Comparison of ENCODE assay signal across 24 cellular contexts in the genomic region with DNA sequence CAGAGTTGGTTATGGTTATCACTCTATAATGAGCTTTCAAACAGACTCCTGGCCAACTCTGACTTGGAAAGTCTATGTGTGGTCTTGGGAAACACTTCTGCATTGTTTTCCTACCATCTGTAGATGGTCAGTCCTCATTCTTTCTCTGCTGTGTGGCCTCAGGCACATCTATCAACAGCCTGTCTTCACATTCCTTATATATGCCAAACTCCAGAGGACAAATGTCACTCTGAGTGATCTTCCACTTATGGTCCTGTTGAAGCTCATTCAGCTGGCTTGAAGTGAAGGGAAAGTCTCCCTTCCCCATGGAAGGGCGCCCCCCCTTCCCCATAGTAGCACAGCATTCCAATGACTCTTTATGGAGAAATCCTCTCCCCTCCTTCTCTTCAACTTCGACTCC. TPM values are rescaled to one million over a fixed set of nuclear protein-coding genes. Genes with fewer than 3 reads are reported as not detected.
DNase-seq lines count a peak whose midpoint lies in the region; ATAC-seq, FAIRE-seq and TF ChIP-seq lines count a peak whose summit lies in the region.
"Had no signal": no experiment of that assay in that cellular context is flagged by ENCODE, and none has a peak within 500 bp of the region (broad histone marks: within the 10 kb centered on the region; RNA-seq: fewer than 3 reads in every experiment).

No MANE protein-coding gene starts in this region.

- no peaks in the 10 kb centered on the region for H3K27me3 Mint-ChIP-seq in stimulated activated naive CD8-positive, alpha-beta T cell treated with anti-CD3 and anti-CD28 coated beads, Interleukin-15, Interleukin-2, amounts not matched to agents 100 ng/mL and 50 ng/mL, for 24 hours
- no peaks in the 10 kb centered on the region for H3K27me3 Mint-ChIP-seq in activated CD4-positive, alpha-beta memory T cell treated with anti-CD3 and anti-CD28 coated beads, Interleukin-2, amount 10 ng/mL, durations not matched to agents 7 days and 5 days

- DNase-seq in stimulated activated naive CD8-positive, alpha-beta T cell treated with anti-CD3 and anti-CD28 coated beads, Interleukin-15, Interleukin-2, amounts not matched to agents 100 U/mL and 50 U/mL, for 24 hours = no peak
- no peak for DNase-seq in activated CD4-positive, alpha-beta memory T cell treated with anti-CD3 and anti-CD28 coated beads, Interleukin-2, amount 10 ng/mL, durations not matched to agents 7 days and 5 days
- DNase-seq in left kidney (ENCODE audit: low read depth, low spot score) (peak; percentile 2), GM12892 (ENCODE audit: insufficient read length) (no peak)
- DNase-seq: body of pancreas; CD8-positive, alpha-beta memory T cell; effector memory CD4-positive, alpha-beta T cell; left cardiac atrium; NCI-H1048; NCI-H2029; NCI-H226; NCI-H774; OCI-M1; posterior cingulate gyrus; SHP77 treated with DMSO at 0.1 percent for 48 hours; WERI-Rb-1 had no signal

- TF ChIP-seq POLR2A in GM12892 (IDR thresholded peaks at IDR 0.05; ENCODE audit: low read depth, low read length) = no peak

- H3K4me3 Mint-ChIP-seq in stimulated activated naive CD8-positive, alpha-beta T cell treated with anti-CD3 and anti-CD28 coated beads, Interleukin-15, Interleukin-2, amounts not matched to agents 100 ng/mL and 50 ng/mL, for 24 hours = peak overlapping the region; percentile 58
- H3K4me3 Mint-ChIP-seq in activated CD4-positive, alpha-beta memory T cell treated with anti-CD3 and anti-CD28 coated beads, Interleukin-2, amount 10 ng/mL, durations not matched to agents 7 days and 5 days = no peak overlapping the region
- H3K4me3 Mint-ChIP-seq: CD8-positive, alpha-beta memory T cell; nephron had no signal

- POLR2A ChIA-PET in activated CD4-positive, alpha-beta memory T cell treated with anti-CD3 and anti-CD28 coated beads, Interleukin-2, amount 10 ng/mL, durations not matched to agents 7 days and 5 days (lab: Charles Lee) = interaction anchor here (1.3 kb wide), 1 partner anchor 21 kb away, joined by 3 read pairs; no protein-coding TSS in a partner anchor

- peaks cover 96% of the 10 kb centered on the region for H3K4me1 Mint-ChIP-seq in stimulated activated naive CD8-positive, alpha-beta T cell treated with anti-CD3 and anti-CD28 coated beads, Interleukin-15, Interleukin-2, amounts not matched to agents 100 ng/mL and 50 ng/mL, for 24 hours (ENCODE audit: low read depth)
- H3K4me1 Mint-ChIP-seq in activated CD4-positive, alpha-beta memory T cell treated with anti-CD3 and anti-CD28 coated beads, Interleukin-2, amount 10 ng/mL, durations not matched to agents 7 days and 5 days = peaks cover 72% of the 10 kb centered on the region
- H3K4me1 Mint-ChIP-seq: nephron had no signal

- H3K9me3 Mint-ChIP-seq in stimulated activated naive CD8-positive, alpha-beta T cell treated with anti-CD3 and anti-CD28 coated beads, Interleukin-15, Interleukin-2, amounts not matched to agents 100 ng/mL and 50 ng/mL, for 24 hours = no peaks in the 10 kb centered on the region
- H3K9me3 Mint-ChIP-seq in activated CD4-positive, alpha-beta memory T cell treated with anti-CD3 and anti-CD28 coated beads, Interleukin-2, amount 10 ng/mL, durations not matched to agents 7 days and 5 days = no peaks in the 10 kb centered on the region
- H3K9me3 Mint-ChIP-seq: CD8-positive, alpha-beta memory T cell; nephron had no signal

- no peak for ATAC-seq in stimulated activated naive CD8-positive, alpha-beta T cell treated with anti-CD3 and anti-CD28 coated beads, Interleukin-15, Interleukin-2, amounts not matched to agents 100 U/mL and 50 U/mL, for 24 hours
- ATAC-seq in HG03432 (IDR thresholded peaks at IDR 0.05; ENCODE audit: unreplicated experiment) = no peak
- no peak for ATAC-seq in GM18867 (IDR thresholded peaks at IDR 0.05; ENCODE audit: unreplicated experiment)
- ATAC-seq: body of pancreas, HCT116, left cardiac atrium, sciatic nerve had no signal

- peaks cover 8% of the 10 kb centered on the region for H3K36me3 Mint-ChIP-seq in stimulated activated naive CD8-positive, alpha-beta T cell treated with anti-CD3 and anti-CD28 coated beads, Interleukin-15, Interleukin-2, amounts not matched to agents 100 ng/mL and 50 ng/mL, for 24 hours (ENCODE audit: low read depth)
- H3K36me3 Mint-ChIP-seq in activated CD4-positive, alpha-beta memory T cell treated with anti-CD3 and anti-CD28 coated beads, Interleukin-2, amount 10 ng/mL, durations not matched to agents 7 days and 5 days (ENCODE audit: low read depth) = no peaks in the 10 kb centered on the region

- no peak for FAIRE-seq in GM12892 (lab: Jason Lieb, UNC)
- FAIRE-seq: HTR-8/SVneo had no signal

- peak overlapping the region; percentile 100 for H3K27ac Mint-ChIP-seq in stimulated activated naive CD8-positive, alpha-beta T cell treated with anti-CD3 and anti-CD28 coated beads, Interleukin-15, Interleukin-2, amounts not matched to agents 100 ng/mL and 50 ng/mL, for 24 hours
- peak overlapping the region; percentile 82 for H3K27ac Mint-ChIP-seq in activated CD4-positive, alpha-beta memory T cell treated with anti-CD3 and anti-CD28 coated beads, Interleukin-2, amount 10 ng/mL, durations not matched to agents 7 days and 5 days
- H3K27ac Mint-ChIP-seq: nephron had no signal

- CTCF ChIA-PET in activated CD4-positive, alpha-beta memory T cell treated with anti-CD3 and anti-CD28 coated beads, Interleukin-2, amount 10 ng/mL, durations not matched to agents 7 days and 5 days (lab: Charles Lee) = interaction anchor here (0.5 kb wide), 1 partner anchor 534 kb away, joined by 3 read pairs; no protein-coding TSS in a partner anchor

RNA-seq across cellular contexts. Expression of a gene that starts 58.7 kb away (rescaled TPM):
- total RNA-seq in activated CD4-positive, alpha-beta memory T cell treated with anti-CD3 and anti-CD28 coated beads, Interleukin-2, amount 10 ng/mL, durations not matched to agents 7 days and 5 days = not detected
- polyA plus RNA-seq in GM12892 (2012; ENCODE audit: missing spikeins) = 0.47 TPM
- total RNA-seq: T-helper 1 cell treated with Interleukin-12 subunit alpha and Interleukin-12 subunit beta and Interleukin-4 antibody, amounts not matched to agents 30 ng/mL and 1 ng/mL, for 36 hours had no signal
- polyA plus RNA-seq: CD8-positive, alpha-beta memory T cell had no signal
